In genomic region chr22:30592360-30592713, GRCh38 we compare ENCODE assay signal across 13 cellular contexts. TPM values are rescaled to one million over a fixed set of nuclear protein-coding genes. Genes with fewer than 3 reads are reported as not detected.
DNase-seq lines count a peak whose midpoint lies in the region; ATAC-seq, FAIRE-seq and TF ChIP-seq lines count a peak whose summit lies in the region.
"Not testable (repeated sequence)": the region's sequence is repeated elsewhere in the genome, so short reads cannot be mapped to it uniquely, and the experiment has no call there.
"Had no signal": no experiment of that assay in that cellular context is flagged by ENCODE, and none has a peak within 500 bp of the region (broad histone marks: within the 10 kb centered on the region; RNA-seq: fewer than 3 reads in every experiment).

No MANE protein-coding gene starts in this region.

- not testable (repeated sequence) for TF ChIP-seq RAD21 in A549 (conservative IDR thresholded peaks at IDR 0.05 in 1 of 2, IDR thresholded peaks at IDR 0.05 in 1 of 2); GM12878 (IDR thresholded peaks at IDR 0.05; ENCODE audit: insufficient read depth, low read depth, low read length)

- SMC1A ChIA-PET in GM12878 (lab: Charles Lee; ENCODE audit: uncharacterized antibody, unreplicated experiment) = interaction anchor here (0.7 to 0.9 kb wide), 3 partner anchors 9 to 163 kb away, joined by 3 to 4 read pairs (median 3); no protein-coding TSS in a partner anchor

- not testable (repeated sequence) for H2AFZ ChIP-seq in OCI-LY7 (ENCODE audit: low read length); GM12878 (ENCODE audit: control insufficient read depth, low read depth, low read length)
- peak overlapping the region; percentile 82 for H2AFZ ChIP-seq in parathyroid adenoma

- TF ChIP-seq EP300 in A549 (IDR thresholded peaks at IDR 0.05); GM12878 (IDR thresholded peaks at IDR 0.05; ENCODE audit: borderline replicate concordance in 1 of 2, control insufficient read depth in 1 of 2, low read depth in 2 of 2, low read length in 2 of 2); suprapubic skin (IDR thresholded peaks at IDR 0.05): not testable (repeated sequence)

- H3K9me3 ChIP-seq in A549; OCI-LY7 (ENCODE audit: low read length); GM12878 (replicated peaks; ENCODE audit: control insufficient read depth, insufficient read depth, low read length); esophagus squamous epithelium; parathyroid adenoma (ENCODE audit: control insufficient read depth, low read length); suprapubic skin: not testable (repeated sequence)

- not testable (repeated sequence) for H3K9me2 ChIP-seq in OCI-LY7 (ENCODE audit: insufficient read depth, low read length)

- H3K27me3 ChIP-seq in GM12878 (replicated peaks in 1 of 2; ENCODE audit: control insufficient read depth in 2 of 2, insufficient read depth in 2 of 2, low read length in 1 of 2); esophagus squamous epithelium; layer of hippocampus (ENCODE audit: control insufficient read depth, insufficient read depth, low read length); parathyroid adenoma (ENCODE audit: control insufficient read depth, insufficient read depth, low read length); suprapubic skin: not testable (repeated sequence)

- peak overlapping the region; percentile 92 for H3K4me2 ChIP-seq in A549
- peak overlapping the region; percentile 84 for H3K4me2 ChIP-seq in OCI-LY7 (ENCODE audit: low read length)
- peak overlapping the region; percentile 56; the same call in 1 of the 2 replicates for H3K4me2 ChIP-seq in GM12878 (ENCODE audit: control insufficient read depth, insufficient read depth)
- H3K4me2 ChIP-seq in parathyroid adenoma (ENCODE audit: low read length) = peak overlapping the region; percentile 99

- H3K4me3 ChIP-seq in A549 (peak overlapping the region; percentile 37), OCI-LY7 (ENCODE audit: low read depth, low read length, poor library complexity, severe bottlenecking) (peak overlapping the region; percentile 95), esophagus squamous epithelium (peak overlapping the region; percentile 58 to 77 (median 69)), parathyroid adenoma (ENCODE audit: low read depth, low read length) (peak overlapping the region; percentile 94), suprapubic skin (peak overlapping the region; percentile 79)
- H3K4me3 ChIP-seq in GM12878 = not testable (repeated sequence)

- FAIRE-seq in A549 (lab: Jason Lieb, UNC); GM12878 (lab: Jason Lieb, UNC): not testable (repeated sequence)

- H3K27ac ChIP-seq in A549 (peak overlapping the region in 1 of 2 experiments; percentile 92; a peak in 2 of 6 replicates), esophagus squamous epithelium (peak overlapping the region in 2 of 4 donors; percentile 86 to 88), layer of hippocampus (ENCODE audit: low read depth, low read length) (peak overlapping the region; percentile 88), parathyroid adenoma (peak overlapping the region; percentile 86)
- H3K27ac ChIP-seq in OCI-LY7 (ENCODE audit: low read depth, low read length, poor library complexity, severe bottlenecking); GM12878 (ENCODE audit: control insufficient read depth, insufficient read depth); suprapubic skin: not testable (repeated sequence)

- in situ Hi-C loops in GM12878 (cut with MboI) = not testable (repeated sequence)

- H3K4me1 ChIP-seq in A549; GM12878 (ENCODE audit: control insufficient read depth, insufficient read depth, low read length); parathyroid adenoma: not testable (repeated sequence)
- peaks cover 11% of the 10 kb centered on the region for H3K4me1 ChIP-seq in OCI-LY7 (ENCODE audit: insufficient read depth, low read length, poor library complexity, severe bottlenecking)
- peaks cover 0 to 29% (median 19%) of the 10 kb centered on the region in 3 donors for H3K4me1 ChIP-seq in esophagus squamous epithelium
- peaks cover 16% of the 10 kb centered on the region for H3K4me1 ChIP-seq in suprapubic skin

- WGBS in A549 (ENCODE audit: missing lambda C conversion rate) = 28% methylated on average over 17 of the region's 18 CpGs
- 29% methylated on average over 18 of the region's 18 CpGs for WGBS in GM12878 (ENCODE audit: insufficient coverage, insufficient replicate concordance, low lambda C conversion rate, missing lambda C conversion rate)
- 26 to 27% methylated on average over 15 to 17 of the region's 18 CpGs for WGBS in esophagus squamous epithelium, 2 donors
- WGBS in suprapubic skin = 39% methylated on average over 18 of the region's 18 CpGs

- H3K36me3 ChIP-seq in OCI-LY7 (ENCODE audit: insufficient read depth, low read length) = peaks cover 22% of the 10 kb centered on the region
- H3K36me3 ChIP-seq in GM12878 (ENCODE audit: control insufficient read depth in 2 of 2, insufficient read depth in 2 of 2, low read length in 1 of 2) = peaks cover 4 to 18% of the 10 kb centered on the region in 2 experiments
- peaks cover 14 to 23% (median 20%) of the 10 kb centered on the region in 3 donors for H3K36me3 ChIP-seq in esophagus squamous epithelium
- not testable (repeated sequence) for H3K36me3 ChIP-seq in parathyroid adenoma (ENCODE audit: control insufficient read depth, insufficient read depth, low read length)
- H3K36me3 ChIP-seq in suprapubic skin = peaks cover 20% of the 10 kb centered on the region

- H3K9ac ChIP-seq in GM12878 (ENCODE audit: control insufficient read depth, insufficient read depth, low read length); parathyroid adenoma: not testable (repeated sequence)

- not testable (repeated sequence) for TF ChIP-seq POLR2A in A549 (IDR thresholded peaks at IDR 0.05; ENCODE audit: low read length); GM12878 (IDR thresholded peaks at IDR 0.05; ENCODE audit: low read depth, low read length); esophagus squamous epithelium (IDR thresholded peaks at IDR 0.05); suprapubic skin (IDR thresholded peaks at IDR 0.05)

- not testable (repeated sequence) for BruUV-seq in OCI-LY7 (replicated peaks; lab: Mats Ljungman, UMichigan); GM12878 (replicated peaks; lab: Mats Ljungman, UMichigan)

- POLR2A ChIA-PET in A549 (lab: Yijun Ruan, JAX) = interaction anchor here (0.9 kb wide), 1 partner anchor 9 kb away, joined by 3 read pairs; no protein-coding TSS in a partner anchor
- POLR2A ChIA-PET in OCI-LY7 (lab: Charles Lee) = interaction anchor here (1.6 kb wide), 1 partner anchor 14 kb away, joined by 3 read pairs; no protein-coding TSS in a partner anchor
- POLR2A ChIA-PET in GM12878 (lab: Charles Lee) = interaction anchor here (1.2 to 1.3 kb wide), 3 partner anchors 12 to 16 kb away, joined by 3 to 7 read pairs (median 4); no protein-coding TSS in a partner anchor

- not testable (repeated sequence) for DNase-seq in A549 (ENCODE audit: low read depth in 1 of 2, low spot score in 1 of 2); OCI-LY7 (ENCODE audit: low spot score); GM12878 (ENCODE audit: low read depth, low spot score); esophagus squamous epithelium (lab: John Stamatoyannopoulos, UW); suprapubic skin (ENCODE audit: low spot score in 2 of 2)

- H3K79me2 ChIP-seq in OCI-LY7 (ENCODE audit: insufficient read depth, low read depth, low read length) (peaks cover 23% of the 10 kb centered on the region), GM12878 (ENCODE audit: control insufficient read depth, insufficient read depth, low read length) (peaks cover 26% of the 10 kb centered on the region), parathyroid adenoma (peaks cover 14% of the 10 kb centered on the region)

- TF ChIP-seq CTCF in A549 (IDR thresholded peaks at IDR 0.05); OCI-LY7 (conservative IDR thresholded peaks at IDR 0.05; ENCODE audit: low read length); GM12878 (IDR thresholded peaks at IDR 0.05 in 2 of 3, conservative IDR thresholded peaks at IDR 0.05 in 1 of 3; ENCODE audit: control insufficient read depth in 2 of 3, extremely low read depth in 1 of 3, insufficient read depth in 1 of 3, low read depth in 3 of 3, low read length in 3 of 3); esophagus squamous epithelium (IDR thresholded peaks at IDR 0.05); parathyroid adenoma (IDR thresholded peaks at IDR 0.05); suprapubic skin (IDR thresholded peaks at IDR 0.05): not testable (repeated sequence)

- RAD21 ChIA-PET in GM12878 (lab: Charles Lee; ENCODE audit: unreplicated experiment) = not testable (repeated sequence)

- CTCF ChIA-PET in A549 (lab: Yijun Ruan, JAX) (interaction anchor here (0.7 to 2.5 kb wide), 4 partner anchors 9 to 107 kb away, joined by 3 to 7 read pairs (median 3); no protein-coding TSS in a partner anchor), GM12878 (lab: Yijun Ruan, JAX) (interaction anchor here (0.7 to 6.6 kb wide), 6 partner anchors 10 to 376 kb away, joined by 3 to 45 read pairs (median 6); partner anchors contain the start of genes MORC2, SLC35E4 and TCN2)
- CTCF ChIA-PET in OCI-LY7 (lab: Charles Lee; ENCODE audit: unreplicated experiment) = not testable (repeated sequence)

- not testable (repeated sequence) for ATAC-seq in A549, GM12878
- peak; percentile 6 for ATAC-seq in GM18909 (IDR thresholded peaks at IDR 0.05; ENCODE audit: poor library complexity, unreplicated experiment)

- intact Hi-C loops in OCI-LY7 (cut with micrococcal nuclease; ENCODE audit: unreplicated experiment) = loop anchor here (5.0 kb wide), 1 partner anchor 490 kb away; the partner anchor contains the start of gene SMTN
- intact Hi-C loops in GM12878 (cut with micrococcal nuclease; ENCODE audit: unreplicated experiment); esophagus squamous epithelium (cut with DNase I): not testable (repeated sequence)

- peaks cover 17% of the 10 kb centered on the region; the same call in 1 of the 2 replicates for H4K20me1 ChIP-seq in OCI-LY7 (ENCODE audit: insufficient read depth, low read length)
- H4K20me1 ChIP-seq in GM12878 (ENCODE audit: control insufficient read depth, insufficient read depth) = not testable (repeated sequence)

RNA-seq across cellular contexts. Expression of gene PES1, which starts 0.6 kb away (rescaled TPM):
- polyA plus RNA-seq in A549 (2011; rRNA removed) = 107 and 131 TPM in 2 replicates
- polyA plus RNA-seq in A549 (2012; cell fraction: cytosol; rRNA removed) = 142 and 175 TPM in 2 replicates
- 231 and 283 TPM in 2 replicates for polyA plus RNA-seq in A549 (2012; cell fraction: nucleus; rRNA removed)
- polyA plus RNA-seq in A549 (2017; fragmentation: RNase III; extraction: RNeasy Plus Mini Kit Qiagen cat#74134 plus additional on column Dnase treatment) = 111 to 116 TPM (median 111 TPM) in 3 replicates
- 211 and 221 TPM in 2 replicates for polyA minus RNA-seq in A549 (2011; rRNA and poly(A)+ RNA removed)
- total RNA-seq in OCI-LY7 (2014; rRNA removed; shearing (Covaris generic)) = 78.2 and 83.4 TPM in 2 replicates
- total RNA-seq in OCI-LY7 (2022) = 78.5 and 107 TPM in 2 replicates
- 97.7 and 106 TPM in 2 replicates for total RNA-seq in GM12878 (2013; cell fraction: nucleolus; rRNA removed)
- total RNA-seq in GM12878 (2014; rRNA removed) = 104 and 118 TPM in 2 replicates
- 92.6 and 99.1 TPM in 2 replicates for total RNA-seq in GM12878 (2014; rRNA removed; fragmentation: Illumina TruSeq; extraction: Trizol)
- 135 and 139 TPM in 2 replicates for total RNA-seq in GM12878 (2021)
- polyA plus RNA-seq in GM12878 (2011; ENCODE audit: low read depth) = 55.0 TPM
- polyA plus RNA-seq in GM12878 (2011; rRNA removed) = 72.8 and 113 TPM in 2 replicates
- 143 and 159 TPM in 2 replicates for polyA plus RNA-seq in GM12878 (2011; cell fraction: cytosol; rRNA removed)
- polyA plus RNA-seq in GM12878 (2011; cell fraction: nucleus; rRNA removed) = 146 and 184 TPM in 2 replicates
- polyA plus RNA-seq in GM12878 (2012) = 58.0 and 59.9 TPM in 2 replicates
- 96.4 and 113 TPM in 2 replicates for polyA plus RNA-seq in GM12878 (2014; fragmentation: Illumina TruSeq; extraction: Trizol)
- polyA plus RNA-seq in GM12878 (2014; fragmentation: Nextera tagmentation; extraction: Ambion mirVana) = 1 to 10 TPM; 6.9 to 7.8 TPM
- 82.8 and 92.0 TPM in 2 replicates for polyA plus RNA-seq in GM12878 (2014; rRNA removed)
- polyA plus RNA-seq in GM12878 (2016; fragmentation: Nextera tagmentation; extraction: Ambion mirVana) = 100 to 1,000 TPM; 131 to 132 TPM
- polyA minus RNA-seq in GM12878 (2011; rRNA and poly(A)+ RNA removed) = 156 and 205 TPM in 2 replicates
- polyA minus RNA-seq in GM12878 (2011; cell fraction: cytosol; rRNA and poly(A)+ RNA removed) = 44.9 and 59.3 TPM in 2 replicates
- 57.4 and 80.7 TPM in 2 replicates for polyA minus RNA-seq in GM12878 (2011; cell fraction: nucleus; rRNA and poly(A)+ RNA removed)
- 10 to 100 TPM; 45.3 to 67.0 (median 58.4) TPM for total RNA-seq in esophagus squamous epithelium
- total RNA-seq in suprapubic skin = 10 to 100 TPM; 46.7 to 59.9 (median 53.1) TPM

RNA-seq across cellular contexts. Expression of gene TCN2, which starts 14.6 kb away (rescaled TPM):
- 4.3 and 5.6 TPM in 2 replicates for polyA plus RNA-seq in A549 (2011; rRNA removed)
- 2.9 and 3.6 TPM in 2 replicates for polyA plus RNA-seq in A549 (2012; cell fraction: cytosol; rRNA removed)
- polyA plus RNA-seq in A549 (2012; cell fraction: nucleus; rRNA removed) = 5.3 and 5.7 TPM in 2 replicates
- polyA plus RNA-seq in A549 (2017; fragmentation: RNase III; extraction: RNeasy Plus Mini Kit Qiagen cat#74134 plus additional on column Dnase treatment) = 3.8 to 4.2 TPM (median 3.9 TPM) in 3 replicates
- polyA minus RNA-seq in A549 (2011; rRNA and poly(A)+ RNA removed) = 7.1 and 10.1 TPM in 2 replicates
- total RNA-seq in OCI-LY7 (2014; rRNA removed; shearing (Covaris generic)) = 0.23 TPM in 1 of 2 replicates, not detected in the other
- total RNA-seq in OCI-LY7 (2022) = 3.4 and 3.8 TPM in 2 replicates
- total RNA-seq in GM12878 (2013; cell fraction: nucleolus; rRNA removed) = 7.4 and 11.7 TPM in 2 replicates
- total RNA-seq in GM12878 (2014; rRNA removed) = 13.0 and 15.6 TPM in 2 replicates
- total RNA-seq in GM12878 (2014; rRNA removed; fragmentation: Illumina TruSeq; extraction: Trizol) = 6.9 and 7.7 TPM in 2 replicates
- total RNA-seq in GM12878 (2021) = 10.3 and 11.0 TPM in 2 replicates
- polyA plus RNA-seq in GM12878 (2011; ENCODE audit: low read depth) = 4.1 TPM
- polyA plus RNA-seq in GM12878 (2011; rRNA removed) = 2.3 and 5.4 TPM in 2 replicates
- polyA plus RNA-seq in GM12878 (2011; cell fraction: cytosol; rRNA removed) = 9.4 and 11.1 TPM in 2 replicates
- polyA plus RNA-seq in GM12878 (2011; cell fraction: nucleus; rRNA removed) = 5.8 and 10.6 TPM in 2 replicates
- 5.9 and 6.4 TPM in 2 replicates for polyA plus RNA-seq in GM12878 (2012)
- 7.8 and 11.1 TPM in 2 replicates for polyA plus RNA-seq in GM12878 (2014; fragmentation: Illumina TruSeq; extraction: Trizol)
- 10 to 100 TPM; 15.9 to 21.8 TPM for polyA plus RNA-seq in GM12878 (2014; fragmentation: Nextera tagmentation; extraction: Ambion mirVana)
- 8.0 and 9.5 TPM in 2 replicates for polyA plus RNA-seq in GM12878 (2014; rRNA removed)
- 10 to 100 TPM; 10.9 to 12.4 TPM for polyA plus RNA-seq in GM12878 (2016; fragmentation: Nextera tagmentation; extraction: Ambion mirVana)
- 6.5 and 13.3 TPM in 2 replicates for polyA minus RNA-seq in GM12878 (2011; rRNA and poly(A)+ RNA removed)
- polyA minus RNA-seq in GM12878 (2011; cell fraction: cytosol; rRNA and poly(A)+ RNA removed) = 4.7 and 6.1 TPM in 2 replicates
- 2.5 and 3.9 TPM in 2 replicates for polyA minus RNA-seq in GM12878 (2011; cell fraction: nucleus; rRNA and poly(A)+ RNA removed)
- 10 to 100 TPM in 2 of 4 donors, 1 to 10 TPM in 2; 1.9 to 20.4 (median 10.4) TPM for total RNA-seq in esophagus squamous epithelium
- total RNA-seq in suprapubic skin = 10 to 100 TPM in 2 of 4 donors, 1 to 10 TPM in 2; 4.9 to 24.2 (median 11.0) TPM

RNA-seq across cellular contexts. Expression of gene GAL3ST1, which starts 17.9 kb away (rescaled TPM):
- 8.7 and 10.8 TPM in 2 replicates for polyA plus RNA-seq in A549 (2011; rRNA removed)
- 22.6 and 33.3 TPM in 2 replicates for polyA plus RNA-seq in A549 (2012; cell fraction: cytosol; rRNA removed)
- polyA plus RNA-seq in A549 (2012; cell fraction: nucleus; rRNA removed) = 26.5 and 45.0 TPM in 2 replicates
- polyA plus RNA-seq in A549 (2017; fragmentation: RNase III; extraction: RNeasy Plus Mini Kit Qiagen cat#74134 plus additional on column Dnase treatment) = 10.4 to 14.0 TPM (median 12.5 TPM) in 3 replicates
- polyA minus RNA-seq in A549 (2011; rRNA and poly(A)+ RNA removed) = 3.7 and 7.6 TPM in 2 replicates
- not detected in 2 replicates for total RNA-seq in OCI-LY7 (2014; rRNA removed; shearing (Covaris generic))
- total RNA-seq in OCI-LY7 (2022) = not detected in 2 replicates
- 1.3 and 1.9 TPM in 2 replicates for total RNA-seq in GM12878 (2013; cell fraction: nucleolus; rRNA removed)
- total RNA-seq in GM12878 (2014; rRNA removed) = not detected in 2 replicates
- total RNA-seq in GM12878 (2014; rRNA removed; fragmentation: Illumina TruSeq; extraction: Trizol) = not detected in 2 replicates
- total RNA-seq in GM12878 (2021) = not detected in 2 replicates
- polyA plus RNA-seq in GM12878 (2011; ENCODE audit: low read depth) = not detected
- not detected in 2 replicates for polyA plus RNA-seq in GM12878 (2011; rRNA removed)
- polyA plus RNA-seq in GM12878 (2011; cell fraction: cytosol; rRNA removed) = 0.06 and 0.10 TPM in 2 replicates
- 0.31 and 0.42 TPM in 2 replicates for polyA plus RNA-seq in GM12878 (2011; cell fraction: nucleus; rRNA removed)
- polyA plus RNA-seq in GM12878 (2012) = 0.18 TPM in 1 of 2 replicates, not detected in the other
- polyA plus RNA-seq in GM12878 (2014; fragmentation: Illumina TruSeq; extraction: Trizol) = not detected in 2 replicates
- polyA plus RNA-seq in GM12878 (2014; fragmentation: Nextera tagmentation; extraction: Ambion mirVana) = not detected
- polyA plus RNA-seq in GM12878 (2014; rRNA removed) = 0.09 TPM in 1 of 2 replicates, not detected in the other
- not detected for polyA plus RNA-seq in GM12878 (2016; fragmentation: Nextera tagmentation; extraction: Ambion mirVana)
- 0.21 TPM in 1 of 2 replicates, not detected in the other for polyA minus RNA-seq in GM12878 (2011; rRNA and poly(A)+ RNA removed)
- polyA minus RNA-seq in GM12878 (2011; cell fraction: cytosol; rRNA and poly(A)+ RNA removed) = not detected in 2 replicates
- polyA minus RNA-seq in GM12878 (2011; cell fraction: nucleus; rRNA and poly(A)+ RNA removed) = not detected in 2 replicates
- total RNA-seq in esophagus squamous epithelium = 1 to 10 TPM in 2 of 4 donors, not detected in 2; 1.1 to 2.4 TPM
- total RNA-seq in suprapubic skin = 1 to 10 TPM; 1.2 to 3.7 (median 2.4) TPM
- total RNA-seq: A172; activated CD8-positive, alpha-beta T cell treated with anti-CD3 and anti-CD28 coated beads, Interleukin-2, amount 10 ng/mL, durations not matched to agents 7 days and 5 days; foreskin keratinocyte had no signal
- polyA plus RNA-seq: foreskin keratinocyte had no signal

RNA-seq across cellular contexts. Expression of gene SLC35E4, which starts 43.2 kb away (rescaled TPM):
- polyA plus RNA-seq in A549 (2011; rRNA removed) (1.9 and 2.0 TPM in 2 replicates), A549 (2017; fragmentation: RNase III; extraction: RNeasy Plus Mini Kit Qiagen cat#74134 plus additional on column Dnase treatment) (3.0 to 3.3 TPM (median 3.3 TPM) in 3 replicates), GM12878 (2011; rRNA removed) (1.3 and 2.5 TPM in 2 replicates), GM12878 (2014; fragmentation: Illumina TruSeq; extraction: Trizol) (0.10 and 0.66 TPM in 2 replicates), GM12878 (2014; fragmentation: Nextera tagmentation; extraction: Ambion mirVana) (under 1 TPM in 1 of 2 experiments, not detected in 1; 0.16 TPM), GM12878 (2014; rRNA removed) (3.2 and 3.3 TPM in 2 replicates), GM12878 (2016; fragmentation: Nextera tagmentation; extraction: Ambion mirVana) (1 to 10 TPM; 2.9 to 3.9 TPM)
- polyA plus RNA-seq in A549 (2012; cell fraction: cytosol; rRNA removed) = 2.6 and 4.3 TPM in 2 replicates
- polyA plus RNA-seq in A549 (2012; cell fraction: nucleus; rRNA removed) = 4.2 and 7.8 TPM in 2 replicates
- 1.6 and 1.7 TPM in 2 replicates for polyA minus RNA-seq in A549 (2011; rRNA and poly(A)+ RNA removed)
- 3.0 and 4.0 TPM in 2 replicates for total RNA-seq in OCI-LY7 (2014; rRNA removed; shearing (Covaris generic))
- total RNA-seq in OCI-LY7 (2022) (2.3 and 3.0 TPM in 2 replicates), GM12878 (2014; rRNA removed) (5.3 and 5.7 TPM in 2 replicates), GM12878 (2014; rRNA removed; fragmentation: Illumina TruSeq; extraction: Trizol) (1.0 and 1.3 TPM in 2 replicates), GM12878 (2021) (3.8 and 5.1 TPM in 2 replicates), esophagus squamous epithelium (1 to 10 TPM; 5.5 to 8.3 (median 6.3) TPM), suprapubic skin (10 to 100 TPM; 17.0 to 20.3 (median 18.8) TPM)
- total RNA-seq in GM12878 (2013; cell fraction: nucleolus; rRNA removed) = 10.7 and 12.3 TPM in 2 replicates
- 0.22 TPM for polyA plus RNA-seq in GM12878 (2011; ENCODE audit: low read depth)
- 3.1 and 5.3 TPM in 2 replicates for polyA plus RNA-seq in GM12878 (2011; cell fraction: cytosol; rRNA removed)
- 2.5 and 4.2 TPM in 2 replicates for polyA plus RNA-seq in GM12878 (2011; cell fraction: nucleus; rRNA removed)
- 0.84 and 1.1 TPM in 2 replicates for polyA plus RNA-seq in GM12878 (2012)
- 2.7 and 5.3 TPM in 2 replicates for polyA minus RNA-seq in GM12878 (2011; rRNA and poly(A)+ RNA removed)
- polyA minus RNA-seq in GM12878 (2011; cell fraction: cytosol; rRNA and poly(A)+ RNA removed) = 1.3 and 2.4 TPM in 2 replicates
- 3.7 and 5.5 TPM in 2 replicates for polyA minus RNA-seq in GM12878 (2011; cell fraction: nucleus; rRNA and poly(A)+ RNA removed)

RNA-seq across cellular contexts. Expression of gene SEC14L6, which starts 45.8 kb away (rescaled TPM):
- not detected in 2 replicates for polyA plus RNA-seq in A549 (2011; rRNA removed)
- not detected in 2 replicates for polyA plus RNA-seq in A549 (2012; cell fraction: cytosol; rRNA removed)
- polyA plus RNA-seq in A549 (2012; cell fraction: nucleus; rRNA removed) = 0.02 TPM in 1 of 2 replicates, not detected in the other
- polyA plus RNA-seq in A549 (2017; fragmentation: RNase III; extraction: RNeasy Plus Mini Kit Qiagen cat#74134 plus additional on column Dnase treatment) = not detected in 3 replicates
- polyA minus RNA-seq in A549 (2011; rRNA and poly(A)+ RNA removed) = not detected in 2 replicates
- total RNA-seq in OCI-LY7 (2014; rRNA removed; shearing (Covaris generic)) = not detected in 2 replicates
- total RNA-seq in OCI-LY7 (2022) = not detected in 2 replicates
- total RNA-seq in GM12878 (2013; cell fraction: nucleolus; rRNA removed) = not detected in 2 replicates
- not detected in 2 replicates for total RNA-seq in GM12878 (2014; rRNA removed)
- not detected in 2 replicates for total RNA-seq in GM12878 (2014; rRNA removed; fragmentation: Illumina TruSeq; extraction: Trizol)
- total RNA-seq in GM12878 (2021) = not detected in 2 replicates
- polyA plus RNA-seq in GM12878 (2011; ENCODE audit: low read depth) = not detected
- polyA plus RNA-seq in GM12878 (2011; rRNA removed) = not detected in 2 replicates
- polyA plus RNA-seq in GM12878 (2011; cell fraction: cytosol; rRNA removed) = not detected in 2 replicates
- polyA plus RNA-seq in GM12878 (2011; cell fraction: nucleus; rRNA removed) = not detected in 2 replicates
- not detected in 2 replicates for polyA plus RNA-seq in GM12878 (2012)
- not detected in 2 replicates for polyA plus RNA-seq in GM12878 (2014; fragmentation: Illumina TruSeq; extraction: Trizol)
- not detected for polyA plus RNA-seq in GM12878 (2014; fragmentation: Nextera tagmentation; extraction: Ambion mirVana)
- not detected in 2 replicates for polyA plus RNA-seq in GM12878 (2014; rRNA removed)
- polyA plus RNA-seq in GM12878 (2016; fragmentation: Nextera tagmentation; extraction: Ambion mirVana) = not detected
- not detected in 2 replicates for polyA minus RNA-seq in GM12878 (2011; rRNA and poly(A)+ RNA removed)
- not detected in 2 replicates for polyA minus RNA-seq in GM12878 (2011; cell fraction: cytosol; rRNA and poly(A)+ RNA removed)
- polyA minus RNA-seq in GM12878 (2011; cell fraction: nucleus; rRNA and poly(A)+ RNA removed) = not detected in 2 replicates
- total RNA-seq in esophagus squamous epithelium = under 1 TPM in 1 of 4 donors, not detected in 3; 0.19 TPM
- total RNA-seq in suprapubic skin = 100 to 1,000 TPM in 1 of 4 donors, 10 to 100 TPM in 3; 15.2 to 105 (median 41.4) TPM
- total RNA-seq: A172; activated CD8-positive, alpha-beta T cell treated with anti-CD3 and anti-CD28 coated beads, Interleukin-2, amount 10 ng/mL, durations not matched to agents 7 days and 5 days; left ventricle myocardium superior; NCI-H460 had no signal
